In the genomic region with DNA sequence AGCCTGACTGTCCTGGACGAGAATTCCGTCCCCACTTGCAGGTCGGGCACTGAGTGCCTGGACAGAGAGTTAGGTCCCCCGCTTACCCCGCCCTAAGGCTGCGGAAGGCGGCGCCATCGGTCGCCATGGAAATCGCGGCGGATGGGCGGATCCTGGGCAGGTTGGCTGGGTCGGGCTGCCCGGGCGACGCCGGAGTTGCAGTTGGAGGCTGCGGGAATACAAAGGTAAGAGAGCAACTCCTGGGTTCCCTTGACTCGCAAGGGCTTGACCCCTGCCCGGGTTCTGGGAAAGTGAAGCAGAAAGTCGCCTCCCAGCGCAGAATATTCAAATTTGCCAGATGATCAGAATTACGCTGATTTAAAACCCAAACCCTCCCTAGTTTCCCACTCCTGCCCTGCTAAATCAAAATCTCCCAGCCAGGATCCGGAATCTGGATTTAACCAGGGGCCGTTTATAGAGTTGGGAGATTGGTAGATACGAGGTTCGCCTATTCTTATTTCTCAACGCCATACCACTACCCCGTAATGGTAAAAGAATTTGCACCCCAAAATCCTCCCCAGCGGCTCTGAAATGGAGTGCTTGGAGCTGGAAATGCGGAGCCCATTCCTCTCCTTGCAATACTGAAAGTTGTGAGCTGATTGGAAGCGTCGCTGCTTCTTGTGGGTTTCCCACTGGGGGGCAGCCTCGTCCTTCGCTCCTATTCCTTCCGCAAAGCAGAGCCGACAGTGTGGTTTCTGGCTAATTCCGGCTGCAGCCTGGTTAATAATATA, we compare ENCODE assay signal across 1 cellular context.
TF ChIP-seq lines count a peak whose summit lies in the region.

No MANE protein-coding gene starts in this region.

TF ChIP-seq in HepG2, 621 proteins besides CTCF, POLR2A, EP300 and RAD21 (continued from another document and continues in another):
- TF ChIP-seq, protein P1, sequence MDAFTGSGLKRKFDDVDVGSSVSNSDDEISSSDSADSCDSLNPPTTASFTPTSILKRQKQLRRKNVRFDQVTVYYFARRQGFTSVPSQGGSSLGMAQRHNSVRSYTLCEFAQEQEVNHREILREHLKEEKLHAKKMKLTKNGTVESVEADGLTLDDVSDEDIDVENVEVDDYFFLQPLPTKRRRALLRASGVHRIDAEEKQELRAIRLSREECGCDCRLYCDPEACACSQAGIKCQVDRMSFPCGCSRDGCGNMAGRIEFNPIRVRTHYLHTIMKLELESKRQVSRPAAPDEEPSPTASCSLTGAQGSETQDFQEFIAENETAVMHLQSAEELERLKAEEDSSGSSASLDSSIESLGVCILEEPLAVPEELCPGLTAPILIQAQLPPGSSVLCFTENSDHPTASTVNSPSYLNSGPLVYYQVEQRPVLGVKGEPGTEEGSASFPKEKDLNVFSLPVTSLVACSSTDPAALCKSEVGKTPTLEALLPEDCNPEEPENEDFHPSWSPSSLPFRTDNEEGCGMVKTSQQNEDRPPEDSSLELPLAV (CRISPR knock-in tag; conservative IDR thresholded peaks at IDR 0.05; ENCODE audit: low read depth): no peak
- TF ChIP-seq ZNF747 (CRISPR knock-in tag; IDR thresholded peaks at IDR 0.05; ENCODE audit: borderline replicate concordance) (no peak; the same call in 1 of the 2 replicates), ISL2 (CRISPR knock-in tag; IDR thresholded peaks at IDR 0.05) (no peak), ZFP62 (CRISPR knock-in tag; IDR thresholded peaks at IDR 0.05) (no peak), LCORL (IDR thresholded peaks at IDR 0.05) (no peak), LCORL (CRISPR knock-in tag; IDR thresholded peaks at IDR 0.05) (no peak; the same call in 1 of the 2 replicates), NCOA2 (CRISPR knock-in tag; IDR thresholded peaks at IDR 0.05) (no peak), ZKSCAN8 (CRISPR knock-in tag; IDR thresholded peaks at IDR 0.05; ENCODE audit: borderline replicate concordance) (no peak), NAIF1 (CRISPR knock-in tag; IDR thresholded peaks at IDR 0.05; ENCODE audit: borderline replicate concordance) (no peak), ZNF75D (CRISPR knock-in tag; IDR thresholded peaks at IDR 0.05; ENCODE audit: borderline replicate concordance) (no peak), TOPORS (CRISPR knock-in tag; IDR thresholded peaks at IDR 0.05) (no peak), ZMAT3 (CRISPR knock-in tag; conservative IDR thresholded peaks at IDR 0.05) (no peak), ZNF331 (CRISPR knock-in tag; IDR thresholded peaks at IDR 0.05) (peak; percentile 63), ONECUT2 (CRISPR knock-in tag; IDR thresholded peaks at IDR 0.05) (no peak), PHF20 (CRISPR knock-in tag; IDR thresholded peaks at IDR 0.05) (no peak), ZNF775 (CRISPR knock-in tag; IDR thresholded peaks at IDR 0.05; ENCODE audit: borderline replicate concordance) (no peak), ZNF562 (CRISPR knock-in tag; IDR thresholded peaks at IDR 0.05; ENCODE audit: borderline replicate concordance) (no peak), WIZ (CRISPR knock-in tag; IDR thresholded peaks at IDR 0.05) (0 out of 2 replicates have a peak, but pooled peaks have one; percentile 46), MAFK (conservative IDR thresholded peaks at IDR 0.05 in 1 of 2, IDR thresholded peaks at IDR 0.05 in 1 of 2; ENCODE audit: low read length in 2 of 2) (no peak), ELF3 (CRISPR knock-in tag; IDR thresholded peaks at IDR 0.05) (peak; percentile 36; the same call in 1 of the 2 replicates), ZNF30 (CRISPR knock-in tag; IDR thresholded peaks at IDR 0.05) (no peak), KDM6A (CRISPR knock-in tag; IDR thresholded peaks at IDR 0.05; ENCODE audit: low read depth) (no peak), ZNF143 (CRISPR knock-in tag; IDR thresholded peaks at IDR 0.05) (no peak), ZNF589 (CRISPR knock-in tag; conservative IDR thresholded peaks at IDR 0.05) (no peak), CBFB (CRISPR knock-in tag; IDR thresholded peaks at IDR 0.05) (no peak), FOXC1 (CRISPR knock-in tag; IDR thresholded peaks at IDR 0.05; ENCODE audit: borderline replicate concordance) (peak; percentile 22; the same call in 1 of the 2 replicates), ZNF572 (CRISPR knock-in tag; IDR thresholded peaks at IDR 0.05) (no peak), ZKSCAN5 (CRISPR knock-in tag; IDR thresholded peaks at IDR 0.05) (no peak), TEAD3 (CRISPR knock-in tag; optimal IDR thresholded peaks at IDR 0.05; ENCODE audit: borderline replicate concordance) (peak; percentile 32), SYNCRIP (IDR thresholded peaks at IDR 0.05; ENCODE audit: insufficient read depth, low read depth, low read length) (no peak)
- TF ChIP-seq, protein P2, sequence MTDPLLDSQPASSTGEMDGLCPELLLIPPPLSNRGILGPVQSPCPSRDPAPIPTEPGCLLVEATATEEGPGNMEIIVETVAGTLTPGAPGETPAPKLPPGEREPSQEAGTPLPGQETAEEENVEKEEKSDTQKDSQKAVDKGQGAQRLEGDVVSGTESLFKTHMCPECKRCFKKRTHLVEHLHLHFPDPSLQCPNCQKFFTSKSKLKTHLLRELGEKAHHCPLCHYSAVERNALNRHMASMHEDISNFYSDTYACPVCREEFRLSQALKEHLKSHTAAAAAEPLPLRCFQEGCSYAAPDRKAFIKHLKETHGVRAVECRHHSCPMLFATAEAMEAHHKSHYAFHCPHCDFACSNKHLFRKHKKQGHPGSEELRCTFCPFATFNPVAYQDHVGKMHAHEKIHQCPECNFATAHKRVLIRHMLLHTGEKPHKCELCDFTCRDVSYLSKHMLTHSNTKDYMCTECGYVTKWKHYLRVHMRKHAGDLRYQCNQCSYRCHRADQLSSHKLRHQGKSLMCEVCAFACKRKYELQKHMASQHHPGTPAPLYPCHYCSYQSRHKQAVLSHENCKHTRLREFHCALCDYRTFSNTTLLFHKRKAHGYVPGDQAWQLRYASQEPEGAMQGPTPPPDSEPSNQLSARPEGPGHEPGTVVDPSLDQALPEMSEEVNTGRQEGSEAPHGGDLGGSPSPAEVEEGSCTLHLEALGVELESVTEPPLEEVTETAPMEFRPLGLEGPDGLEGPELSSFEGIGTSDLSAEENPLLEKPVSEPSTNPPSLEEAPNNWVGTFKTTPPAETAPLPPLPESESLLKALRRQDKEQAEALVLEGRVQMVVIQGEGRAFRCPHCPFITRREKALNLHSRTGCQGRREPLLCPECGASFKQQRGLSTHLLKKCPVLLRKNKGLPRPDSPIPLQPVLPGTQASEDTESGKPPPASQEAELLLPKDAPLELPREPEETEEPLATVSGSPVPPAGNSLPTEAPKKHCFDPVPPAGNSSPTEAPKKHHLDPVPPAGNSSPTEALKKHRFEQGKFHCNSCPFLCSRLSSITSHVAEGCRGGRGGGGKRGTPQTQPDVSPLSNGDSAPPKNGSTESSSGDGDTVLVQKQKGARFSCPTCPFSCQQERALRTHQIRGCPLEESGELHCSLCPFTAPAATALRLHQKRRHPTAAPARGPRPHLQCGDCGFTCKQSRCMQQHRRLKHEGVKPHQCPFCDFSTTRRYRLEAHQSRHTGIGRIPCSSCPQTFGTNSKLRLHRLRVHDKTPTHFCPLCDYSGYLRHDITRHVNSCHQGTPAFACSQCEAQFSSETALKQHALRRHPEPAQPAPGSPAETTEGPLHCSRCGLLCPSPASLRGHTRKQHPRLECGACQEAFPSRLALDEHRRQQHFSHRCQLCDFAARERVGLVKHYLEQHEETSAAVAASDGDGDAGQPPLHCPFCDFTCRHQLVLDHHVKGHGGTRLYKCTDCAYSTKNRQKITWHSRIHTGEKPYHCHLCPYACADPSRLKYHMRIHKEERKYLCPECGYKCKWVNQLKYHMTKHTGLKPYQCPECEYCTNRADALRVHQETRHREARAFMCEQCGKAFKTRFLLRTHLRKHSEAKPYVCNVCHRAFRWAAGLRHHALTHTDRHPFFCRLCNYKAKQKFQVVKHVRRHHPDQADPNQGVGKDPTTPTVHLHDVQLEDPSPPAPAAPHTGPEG (CRISPR knock-in tag; IDR thresholded peaks at IDR 0.05): no peak
- TF ChIP-seq, protein P3, sequence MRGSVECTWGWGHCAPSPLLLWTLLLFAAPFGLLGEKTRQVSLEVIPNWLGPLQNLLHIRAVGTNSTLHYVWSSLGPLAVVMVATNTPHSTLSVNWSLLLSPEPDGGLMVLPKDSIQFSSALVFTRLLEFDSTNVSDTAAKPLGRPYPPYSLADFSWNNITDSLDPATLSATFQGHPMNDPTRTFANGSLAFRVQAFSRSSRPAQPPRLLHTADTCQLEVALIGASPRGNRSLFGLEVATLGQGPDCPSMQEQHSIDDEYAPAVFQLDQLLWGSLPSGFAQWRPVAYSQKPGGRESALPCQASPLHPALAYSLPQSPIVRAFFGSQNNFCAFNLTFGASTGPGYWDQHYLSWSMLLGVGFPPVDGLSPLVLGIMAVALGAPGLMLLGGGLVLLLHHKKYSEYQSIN (CRISPR knock-in tag; IDR thresholded peaks at IDR 0.05; ENCODE audit: borderline replicate concordance): no peak
- TF ChIP-seq, protein P4, sequence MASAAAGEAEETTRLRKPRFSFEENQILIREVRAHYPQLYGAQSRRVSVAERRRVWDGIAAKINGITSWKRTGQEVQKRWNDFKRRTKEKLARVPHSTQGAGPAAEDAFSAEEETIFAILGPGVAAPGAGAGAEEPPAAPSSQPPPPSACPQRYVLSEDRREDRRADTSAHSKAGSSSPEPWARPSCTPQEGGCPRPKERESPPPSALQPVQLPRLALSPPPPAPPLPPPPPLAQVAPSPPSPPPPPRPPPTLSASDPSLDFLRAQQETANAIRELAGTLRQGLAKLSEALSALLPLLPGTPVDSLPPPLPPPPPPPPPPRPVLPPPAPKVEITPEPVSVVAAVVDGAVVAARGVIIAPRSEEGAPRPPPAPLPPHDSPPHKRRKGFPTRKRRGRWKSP (CRISPR knock-in tag; IDR thresholded peaks at IDR 0.05): 0 out of 2 replicates have a peak, but pooled peaks have one; percentile 51
- TF ChIP-seq, protein P5, sequence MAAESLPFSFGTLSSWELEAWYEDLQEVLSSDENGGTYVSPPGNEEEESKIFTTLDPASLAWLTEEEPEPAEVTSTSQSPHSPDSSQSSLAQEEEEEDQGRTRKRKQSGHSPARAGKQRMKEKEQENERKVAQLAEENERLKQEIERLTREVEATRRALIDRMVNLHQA (CRISPR knock-in tag; IDR thresholded peaks at IDR 0.05): no peak
- TF ChIP-seq, protein P6, sequence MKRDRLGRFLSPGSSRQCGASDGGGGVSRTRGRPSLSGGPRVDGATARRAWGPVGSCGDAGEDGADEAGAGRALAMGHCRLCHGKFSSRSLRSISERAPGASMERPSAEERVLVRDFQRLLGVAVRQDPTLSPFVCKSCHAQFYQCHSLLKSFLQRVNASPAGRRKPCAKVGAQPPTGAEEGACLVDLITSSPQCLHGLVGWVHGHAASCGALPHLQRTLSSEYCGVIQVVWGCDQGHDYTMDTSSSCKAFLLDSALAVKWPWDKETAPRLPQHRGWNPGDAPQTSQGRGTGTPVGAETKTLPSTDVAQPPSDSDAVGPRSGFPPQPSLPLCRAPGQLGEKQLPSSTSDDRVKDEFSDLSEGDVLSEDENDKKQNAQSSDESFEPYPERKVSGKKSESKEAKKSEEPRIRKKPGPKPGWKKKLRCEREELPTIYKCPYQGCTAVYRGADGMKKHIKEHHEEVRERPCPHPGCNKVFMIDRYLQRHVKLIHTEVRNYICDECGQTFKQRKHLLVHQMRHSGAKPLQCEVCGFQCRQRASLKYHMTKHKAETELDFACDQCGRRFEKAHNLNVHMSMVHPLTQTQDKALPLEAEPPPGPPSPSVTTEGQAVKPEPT (CRISPR knock-in tag; IDR thresholded peaks at IDR 0.05; ENCODE audit: low read depth): no peak
- TF ChIP-seq, protein P7, sequence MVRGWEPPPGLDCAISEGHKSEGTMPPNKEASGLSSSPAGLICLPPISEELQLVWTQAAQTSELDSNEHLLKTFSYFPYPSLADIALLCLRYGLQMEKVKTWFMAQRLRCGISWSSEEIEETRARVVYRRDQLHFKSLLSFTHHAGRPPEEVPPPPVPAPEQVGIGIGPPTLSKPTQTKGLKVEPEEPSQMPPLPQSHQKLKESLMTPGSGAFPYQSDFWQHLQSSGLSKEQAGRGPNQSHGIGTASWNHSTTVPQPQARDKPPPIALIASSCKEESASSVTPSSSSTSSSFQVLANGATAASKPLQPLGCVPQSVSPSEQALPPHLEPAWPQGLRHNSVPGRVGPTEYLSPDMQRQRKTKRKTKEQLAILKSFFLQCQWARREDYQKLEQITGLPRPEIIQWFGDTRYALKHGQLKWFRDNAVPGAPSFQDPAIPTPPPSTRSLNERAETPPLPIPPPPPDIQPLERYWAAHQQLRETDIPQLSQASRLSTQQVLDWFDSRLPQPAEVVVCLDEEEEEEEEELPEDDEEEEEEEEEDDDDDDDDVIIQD (CRISPR knock-in tag; IDR thresholded peaks at IDR 0.05; ENCODE audit: low read depth): no peak
- TF ChIP-seq, protein P8, sequence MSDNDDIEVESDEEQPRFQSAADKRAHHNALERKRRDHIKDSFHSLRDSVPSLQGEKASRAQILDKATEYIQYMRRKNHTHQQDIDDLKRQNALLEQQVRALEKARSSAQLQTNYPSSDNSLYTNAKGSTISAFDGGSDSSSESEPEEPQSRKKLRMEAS (IDR thresholded peaks at IDR 0.05): no peak
- TF ChIP-seq, protein P9, sequence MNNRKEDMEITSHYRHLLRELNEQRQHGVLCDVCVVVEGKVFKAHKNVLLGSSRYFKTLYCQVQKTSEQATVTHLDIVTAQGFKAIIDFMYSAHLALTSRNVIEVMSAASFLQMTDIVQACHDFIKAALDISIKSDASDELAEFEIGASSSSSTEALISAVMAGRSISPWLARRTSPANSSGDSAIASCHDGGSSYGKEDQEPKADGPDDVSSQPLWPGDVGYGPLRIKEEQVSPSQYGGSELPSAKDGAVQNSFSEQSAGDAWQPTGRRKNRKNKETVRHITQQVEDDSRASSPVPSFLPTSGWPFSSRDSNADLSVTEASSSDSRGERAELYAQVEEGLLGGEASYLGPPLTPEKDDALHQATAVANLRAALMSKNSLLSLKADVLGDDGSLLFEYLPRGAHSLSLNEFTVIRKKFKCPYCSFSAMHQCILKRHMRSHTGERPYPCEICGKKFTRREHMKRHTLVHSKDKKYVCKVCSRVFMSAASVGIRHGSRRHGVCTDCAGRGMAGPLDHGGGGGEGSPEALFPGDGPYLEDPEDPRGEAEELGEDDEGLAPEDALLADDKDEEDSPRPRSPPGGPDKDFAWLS (CRISPR knock-in tag; IDR thresholded peaks at IDR 0.05; ENCODE audit: borderline replicate concordance): no peak
- TF ChIP-seq, protein P10, sequence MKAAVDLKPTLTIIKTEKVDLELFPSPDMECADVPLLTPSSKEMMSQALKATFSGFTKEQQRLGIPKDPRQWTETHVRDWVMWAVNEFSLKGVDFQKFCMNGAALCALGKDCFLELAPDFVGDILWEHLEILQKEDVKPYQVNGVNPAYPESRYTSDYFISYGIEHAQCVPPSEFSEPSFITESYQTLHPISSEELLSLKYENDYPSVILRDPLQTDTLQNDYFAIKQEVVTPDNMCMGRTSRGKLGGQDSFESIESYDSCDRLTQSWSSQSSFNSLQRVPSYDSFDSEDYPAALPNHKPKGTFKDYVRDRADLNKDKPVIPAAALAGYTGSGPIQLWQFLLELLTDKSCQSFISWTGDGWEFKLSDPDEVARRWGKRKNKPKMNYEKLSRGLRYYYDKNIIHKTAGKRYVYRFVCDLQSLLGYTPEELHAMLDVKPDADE (CRISPR knock-in tag; IDR thresholded peaks at IDR 0.05): no peak
- TF ChIP-seq, protein P11, sequence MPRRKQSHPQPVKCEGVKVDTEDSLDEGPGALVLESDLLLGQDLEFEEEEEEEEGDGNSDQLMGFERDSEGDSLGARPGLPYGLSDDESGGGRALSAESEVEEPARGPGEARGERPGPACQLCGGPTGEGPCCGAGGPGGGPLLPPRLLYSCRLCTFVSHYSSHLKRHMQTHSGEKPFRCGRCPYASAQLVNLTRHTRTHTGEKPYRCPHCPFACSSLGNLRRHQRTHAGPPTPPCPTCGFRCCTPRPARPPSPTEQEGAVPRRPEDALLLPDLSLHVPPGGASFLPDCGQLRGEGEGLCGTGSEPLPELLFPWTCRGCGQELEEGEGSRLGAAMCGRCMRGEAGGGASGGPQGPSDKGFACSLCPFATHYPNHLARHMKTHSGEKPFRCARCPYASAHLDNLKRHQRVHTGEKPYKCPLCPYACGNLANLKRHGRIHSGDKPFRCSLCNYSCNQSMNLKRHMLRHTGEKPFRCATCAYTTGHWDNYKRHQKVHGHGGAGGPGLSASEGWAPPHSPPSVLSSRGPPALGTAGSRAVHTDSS (CRISPR knock-in tag; conservative IDR thresholded peaks at IDR 0.05): no peak
